16 cellular contexts compared by ENCODE assay signal in the genomic region with DNA sequence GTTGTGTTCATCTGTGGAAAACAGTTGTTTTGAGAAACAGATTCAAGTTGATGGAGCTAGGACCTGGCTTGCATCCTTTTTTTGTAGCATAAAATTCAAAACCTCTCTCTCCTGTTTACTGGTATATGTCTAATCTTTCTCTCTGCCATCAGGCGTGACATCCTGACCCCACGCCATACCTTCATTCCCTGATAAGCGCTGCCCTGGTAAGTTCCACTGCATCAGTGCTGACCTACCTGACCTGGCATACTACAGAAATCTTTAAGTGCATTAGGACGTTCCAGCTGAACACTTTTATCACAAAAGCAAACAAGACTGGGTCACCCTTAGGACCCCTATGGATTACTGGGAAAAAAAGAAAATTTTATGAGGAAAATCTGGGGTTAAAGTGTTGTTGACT.
"Had no signal": no experiment of that assay in that cellular context is flagged by ENCODE, and none has a peak within 500 bp of the region (broad histone marks: within the 10 kb centered on the region; RNA-seq: fewer than 3 reads in every experiment).

No MANE protein-coding gene starts in this region.

- H3K9me3 ChIP-seq: body of pancreas had no signal

- DNase-seq: activated B cell treated with CpG ODN at 0.5 μM for 24 hours; activated CD4-positive, alpha-beta T cell treated with anti-CD3 and anti-CD28 coated beads for 48 hours; activated CD8-positive, alpha-beta T cell treated with anti-CD3 and anti-CD28 coated beads for 36 hours; activated effector memory CD4-positive, alpha-beta T cell treated with anti-CD3 and anti-CD28 coated beads, Interleukin-2, amount 50 U/mL, for 16 hours; activated T-cell treated with anti-CD3 and anti-CD28 coated beads, Interleukin-2, amount 50 U/mL, for 4 hours; central memory CD4-positive, alpha-beta T cell; effector CD4-positive, alpha-beta T cell; naive B cell; retina; stimulated activated CD4-positive, alpha-beta T cell treated with anti-CD3 and anti-CD28 coated beads, Interleukin-2, amount 100 ng/mL, for 48 hours; T-helper 2 cell had no signal

- H3K4me1 ChIP-seq: parathyroid adenoma had no signal

- ATAC-seq: activated CD8-positive, alpha-beta T cell treated with anti-CD3 and anti-CD28 coated beads for 36 hours; activated naive CD4-positive, alpha-beta T cell treated with anti-CD3 and anti-CD28 coated beads, Interleukin-2, amount 50 U/mL, for 72 hours; activated T-cell treated with anti-CD3 and anti-CD28 coated beads, Interleukin-2, amount 50 U/mL, for 4 hours; stimulated activated memory B cell treated with anti-CD40 and anti-IgM and Interleukin-4, amounts not matched to agents 10 μg/mL and 1 μg/mL and 100 μg/mL, for 72 hours had no signal

- H3K27ac ChIP-seq: coronary artery, parathyroid adenoma had no signal

- H3K4me3 ChIP-seq: body of pancreas, coronary artery had no signal

- H3K27me3 ChIP-seq: body of pancreas had no signal

- H3K9ac ChIP-seq: parathyroid adenoma had no signal
